11 cellular contexts compared by ENCODE assay signal in the genomic region with DNA sequence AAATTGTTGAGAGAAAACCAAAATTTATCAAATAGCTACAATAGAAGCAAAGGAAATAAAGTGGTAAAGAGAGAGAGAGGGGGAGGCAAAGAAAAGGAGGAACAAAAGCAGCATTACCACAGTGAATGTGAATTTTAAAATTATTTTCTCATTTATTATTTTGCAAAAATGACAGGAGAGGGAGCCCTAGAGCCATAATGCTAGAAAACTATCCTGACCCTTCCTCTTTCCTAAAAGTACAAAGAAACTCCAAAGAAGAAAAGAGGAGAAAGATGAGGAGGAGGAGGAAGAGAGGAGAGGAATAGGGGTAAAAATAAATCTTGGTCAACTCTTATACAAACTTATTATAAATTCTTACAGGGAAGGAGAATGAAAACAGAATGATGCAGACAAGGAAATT.
DNase-seq lines count a peak whose midpoint lies in the region; ATAC-seq and TF ChIP-seq lines count a peak whose summit lies in the region.
"Had no signal": no experiment of that assay in that cellular context is flagged by ENCODE, and none has a peak within 500 bp of the region (broad histone marks: within the 10 kb centered on the region; RNA-seq: fewer than 3 reads in every experiment).

No MANE protein-coding gene starts in this region.

- no peaks in the 10 kb centered on the region for H3K27me3 Mint-ChIP-seq in stimulated activated naive CD8-positive, alpha-beta T cell treated with anti-CD3 and anti-CD28 coated beads, Interleukin-15, amount 100 ng/mL, for 72 hours
- H3K27me3 Mint-ChIP-seq: activated naive CD4-positive, alpha-beta T cell treated with anti-CD3 and anti-CD28 coated beads, Interleukin-2, amount 50 U/mL, for 24 hours had no signal

- DNase-seq in AG08395 (ENCODE audit: low spot score), result peak; percentile 14
- DNase-seq in GM13976 (ENCODE audit: low spot score), result no peak
- DNase-seq in SK-N-DZ (ENCODE audit: low spot score), result peak; percentile 14
- DNase-seq in fibroblast of the conjunctiva (ENCODE audit: low read depth), result peak; percentile 3
- no peak for DNase-seq in stimulated activated CD4-positive, alpha-beta T cell treated with anti-CD3 and anti-CD28 coated beads, Interleukin-15, amount 100 ng/mL, for 24 hours
- no peak for DNase-seq in GOT3 (lab: John Stamatoyannopoulos, UW)
- no peak for DNase-seq in stimulated activated naive CD8-positive, alpha-beta T cell treated with anti-CD3 and anti-CD28 coated beads, Interleukin-15, amount 100 ng/mL, for 72 hours
- no peak for DNase-seq in hypothalamus (lab: John Stamatoyannopoulos, UW)
- DNase-seq: posterior cingulate gyrus had no signal

- ATAC-seq in stimulated activated naive CD8-positive, alpha-beta T cell treated with anti-CD3 and anti-CD28 coated beads, Interleukin-15, amount 100 ng/mL, for 72 hours, result no peak

- H3K9me3 Mint-ChIP-seq in stimulated activated naive CD8-positive, alpha-beta T cell treated with anti-CD3 and anti-CD28 coated beads, Interleukin-15, amount 100 ng/mL, for 72 hours, result peaks cover 7% of the 10 kb centered on the region in 2 donors
- H3K9me3 Mint-ChIP-seq: T-helper 1 cell treated with Interleukin-12 subunit alpha and Interleukin-12 subunit beta and Interleukin-4 antibody, amounts not matched to agents 30 μg/mL and 1 μg/mL, for 36 hours had no signal

- TF ChIP-seq CTCF in GM13976 (IDR thresholded peaks at IDR 0.05; ENCODE audit: borderline replicate concordance, control extremely low read depth, extremely low read depth, insufficient read depth, missing control alignments), result peak; percentile 29

- H3K4me3 Mint-ChIP-seq in stimulated activated naive CD8-positive, alpha-beta T cell treated with anti-CD3 and anti-CD28 coated beads, Interleukin-15, amount 100 ng/mL, for 72 hours, result no peak overlapping the region
- H3K4me3 Mint-ChIP-seq: activated naive CD4-positive, alpha-beta T cell treated with anti-CD3 and anti-CD28 coated beads, Interleukin-2, amount 50 U/mL, for 24 hours; T-helper 1 cell treated with Interleukin-12 subunit alpha and Interleukin-12 subunit beta and Interleukin-4 antibody, amounts not matched to agents 30 μg/mL and 1 μg/mL, for 36 hours had no signal

- in situ Hi-C loops in GM13976 (cut with MboI; ENCODE audit: low sequenced_read_pairs, unreplicated experiment), result no loop called here

- H3K4me1 Mint-ChIP-seq in stimulated activated naive CD8-positive, alpha-beta T cell treated with anti-CD3 and anti-CD28 coated beads, Interleukin-15, amount 100 ng/mL, for 72 hours, result no peaks in the 10 kb centered on the region
- H3K4me1 Mint-ChIP-seq: activated naive CD4-positive, alpha-beta T cell treated with anti-CD3 and anti-CD28 coated beads, Interleukin-2, amount 50 U/mL, for 24 hours had no signal

- no peak overlapping the region for H3K27ac Mint-ChIP-seq in stimulated activated naive CD8-positive, alpha-beta T cell treated with anti-CD3 and anti-CD28 coated beads, Interleukin-15, amount 100 ng/mL, for 72 hours
- H3K27ac Mint-ChIP-seq: activated naive CD4-positive, alpha-beta T cell treated with anti-CD3 and anti-CD28 coated beads, Interleukin-2, amount 50 U/mL, for 24 hours; T-helper 1 cell treated with Interleukin-12 subunit alpha and Interleukin-12 subunit beta and Interleukin-4 antibody, amounts not matched to agents 30 μg/mL and 1 μg/mL, for 36 hours had no signal

Comparison
In these comparisons a context has a peak if more than half of its experiments do, and no peak if none do; other contexts are left out.
1. DNase-seq: peak in AG08395 (single experiment), SK-N-DZ (single experiment) and fibroblast of the conjunctiva (single experiment); none in GM13976 (single experiment), stimulated activated CD4-positive, alpha-beta T cell treated with anti-CD3 and anti-CD28 coated beads, Interleukin-15, amount 100 ng/mL, for 24 hours (single experiment), GOT3 (single experiment), stimulated activated naive CD8-positive, alpha-beta T cell treated with anti-CD3 and anti-CD28 coated beads, Interleukin-15, amount 100 ng/mL, for 72 hours (0 of 2) and hypothalamus (0 of 51).